ENCODE assay signal across 8 cellular contexts in genomic region chr21:17793675-17794123, GRCh38. TPM values are rescaled to one million over a fixed set of nuclear protein-coding genes. Genes with fewer than 3 reads are reported as not detected.
DNase-seq lines count a peak whose midpoint lies in the region; ATAC-seq and TF ChIP-seq lines count a peak whose summit lies in the region.

No MANE protein-coding gene starts in this region.

- DNase-seq in H4 (ENCODE audit: low spot score) (peak; percentile 36), NCI-H82 treated with DMSO at 0.1 percent for 48 hours (lab: John Stamatoyannopoulos, UW; ENCODE audit: unreplicated experiment) (peak; percentile 88), fibroblast of the aortic adventitia (ENCODE audit: low read depth) (peak; percentile 62), NCI-H1105 treated with DMSO at 0.1 percent for 48 hours (lab: John Stamatoyannopoulos, UW) (no peak), UCSD-AML1 (lab: John Stamatoyannopoulos, UW; ENCODE audit: unreplicated experiment) (no peak), NCI-H2107 treated with DMSO at 0.1 percent for 48 hours (lab: John Stamatoyannopoulos, UW; ENCODE audit: unreplicated experiment) (no peak)

- no peaks in the 10 kb centered on the region for H3K27me3 ChIP-seq in subcutaneous abdominal adipose tissue (ENCODE audit: control insufficient read depth in 5 of 5, insufficient read depth in 4 of 5, low read length in 5 of 5)

- H3K4me3 ChIP-seq in fibroblast of the aortic adventitia (ENCODE audit: low read depth, low read length) (peak overlapping the region; percentile 51), subcutaneous abdominal adipose tissue (ENCODE audit: low read depth in 1 of 5, low read length in 5 of 5) (peak overlapping the region; percentile 55 to 79 (median 65))

- H3K9me3 ChIP-seq in subcutaneous abdominal adipose tissue (ENCODE audit: control insufficient read depth in 5 of 5, low read length in 5 of 5): no peaks in the 10 kb centered on the region

- peak overlapping the region; percentile 6 to 63 (median 43) for H3K9ac ChIP-seq in subcutaneous abdominal adipose tissue (ENCODE audit: low read length in 5 of 5)

- peaks cover 0 to 13% (median 3%) of the 10 kb centered on the region in 5 donors for H3K36me3 ChIP-seq in subcutaneous abdominal adipose tissue (ENCODE audit: control insufficient read depth in 5 of 5, insufficient read depth in 5 of 5, low read length in 5 of 5)

- H3K4me1 ChIP-seq in subcutaneous abdominal adipose tissue (ENCODE audit: control insufficient read depth in 5 of 5, insufficient read depth in 5 of 5, low read length in 5 of 5): peaks cover 0 to 15% (median 9%) of the 10 kb centered on the region in 5 donors

- peak overlapping the region; percentile 51 for H3K27ac ChIP-seq in subcutaneous abdominal adipose tissue (ENCODE audit: low read depth, low read length)

- no peak for TF ChIP-seq CTCF in fibroblast of the aortic adventitia (IDR thresholded peaks at IDR 0.05; ENCODE audit: insufficient read depth, low read length)

- peak; percentile 75 for ATAC-seq in GM18502 (IDR thresholded peaks at IDR 0.05; ENCODE audit: poor library complexity, unreplicated experiment)

RNA-seq across cellular contexts. Expression of gene C21orf91, which starts 25.5 kb away (rescaled TPM):
- total RNA-seq in H4 (2014; rRNA removed; shearing (Covaris generic)): 8.4 and 10.5 TPM in 2 replicates
- total RNA-seq in fibroblast of the aortic adventitia (ENCODE audit: low replicate concordance): 13.1 and 19.4 TPM in 2 replicates

Comparison
In these comparisons a context has a peak if more than half of its experiments do, and no peak if none do; other contexts are left out.
1. DNase-seq: peak in H4 (single experiment), NCI-H82 treated with DMSO at 0.1 percent for 48 hours (single experiment) and fibroblast of the aortic adventitia (single experiment); none in NCI-H1105 treated with DMSO at 0.1 percent for 48 hours (single experiment), UCSD-AML1 (single experiment) and NCI-H2107 treated with DMSO at 0.1 percent for 48 hours (single experiment).